In the genomic region with DNA sequence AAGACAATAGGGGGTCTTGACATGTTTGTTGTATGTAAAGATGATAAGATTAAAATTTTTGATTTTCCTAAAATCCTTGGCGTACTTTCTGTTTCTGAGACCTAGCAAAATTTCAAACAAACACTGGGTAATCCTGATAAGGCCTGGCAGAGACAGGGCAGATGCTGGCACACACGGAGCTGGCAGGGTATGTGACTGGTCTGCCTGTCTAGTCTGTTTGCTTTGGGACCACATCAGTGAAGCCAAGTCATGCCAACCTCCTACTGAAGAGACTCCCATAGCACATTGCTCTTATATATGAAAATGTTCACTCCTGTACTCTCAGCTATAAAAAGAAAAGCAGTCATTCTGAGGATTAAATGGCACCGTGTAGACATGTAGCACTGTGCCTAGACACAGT, we compare ENCODE assay signal across 18 cellular contexts. TPM values are rescaled to one million over a fixed set of nuclear protein-coding genes. Genes with fewer than 3 reads are reported as not detected.
DNase-seq lines count a peak whose midpoint lies in the region; ATAC-seq, FAIRE-seq and TF ChIP-seq lines count a peak whose summit lies in the region.
"Had no signal": no experiment of that assay in that cellular context is flagged by ENCODE, and none has a peak within 500 bp of the region (broad histone marks: within the 10 kb centered on the region; RNA-seq: fewer than 3 reads in every experiment).

No MANE protein-coding gene starts in this region.

- H3K4me1 Mint-ChIP-seq in activated T-cell treated with anti-CD3 and anti-CD28 coated beads, Interleukin-2, amount 50 U/mL, for 24 hours (ENCODE audit: low read depth), result no peaks in the 10 kb centered on the region
- peaks cover 0 to 2% (median 1%) of the 10 kb centered on the region in 3 donors for H3K4me1 Mint-ChIP-seq in IgD-negative memory B cell
- H3K4me1 Mint-ChIP-seq in CD4-positive, alpha-beta T cell (ENCODE audit: low read depth), result no peaks in the 10 kb centered on the region

- no peak for TF ChIP-seq CTCF in endothelial cell of umbilical vein (IDR thresholded peaks at IDR 0.05; ENCODE audit: extremely low read depth in 1 of 2, insufficient read depth in 1 of 2, low read depth in 1 of 2, low read length in 2 of 2)
- TF ChIP-seq CTCF in prostate gland (IDR thresholded peaks at IDR 0.05), result no peak
- TF ChIP-seq CTCF in CD4-positive, alpha-beta T cell (IDR thresholded peaks at IDR 0.05), result no peak
- TF ChIP-seq CTCF in lower leg skin (IDR thresholded peaks at IDR 0.05), result no peak

- CTCF ChIA-PET in endothelial cell of umbilical vein (lab: Charles Lee), result no interaction called here
- CTCF ChIA-PET in CD4-positive, alpha-beta T cell (lab: Charles Lee), result no interaction called here

- no peak overlapping the region for H2AFZ ChIP-seq in endothelial cell of umbilical vein (ENCODE audit: low read depth, low read length)

- no peaks in the 10 kb centered on the region for H3K9me1 ChIP-seq in endothelial cell of umbilical vein (replicated peaks; ENCODE audit: control insufficient read depth, extremely low read depth, insufficient read depth, low read length)

- peaks cover 9% of the 10 kb centered on the region for H3K79me2 ChIP-seq in endothelial cell of umbilical vein (ENCODE audit: control insufficient read depth, insufficient read depth, low read length)

- H3K9me3 Mint-ChIP-seq in activated T-cell treated with anti-CD3 and anti-CD28 coated beads, Interleukin-2, amount 50 U/mL, for 24 hours, result no peaks in the 10 kb centered on the region
- no peaks in the 10 kb centered on the region for H3K9me3 Mint-ChIP-seq in IgD-negative memory B cell
- H3K9me3 Mint-ChIP-seq in CD4-positive, alpha-beta T cell, result no peaks in the 10 kb centered on the region

- no peak overlapping the region for H3K4me3 Mint-ChIP-seq in activated T-cell treated with anti-CD3 and anti-CD28 coated beads, Interleukin-2, amount 50 U/mL, for 24 hours
- no peak overlapping the region for H3K4me3 Mint-ChIP-seq in IgD-negative memory B cell
- H3K4me3 Mint-ChIP-seq in CD4-positive, alpha-beta T cell, result no peak overlapping the region

- 36% methylated on average over 3 of the region's 3 CpGs for WGBS in prostate gland
- 77 to 86% methylated on average over 3 of the region's 3 CpGs for WGBS in lower leg skin, 2 donors

- no peak overlapping the region for H3K9ac ChIP-seq in endothelial cell of umbilical vein (replicated peaks; ENCODE audit: extremely low read depth, insufficient read depth, low read length)

- POLR2A ChIA-PET in endothelial cell of umbilical vein (lab: Charles Lee), result no interaction called here
- POLR2A ChIA-PET in CD4-positive, alpha-beta T cell (lab: Charles Lee), result no interaction called here

- dilution Hi-C loops in endothelial cell of umbilical vein (cut with MboI; ENCODE audit: extremely low pct_ligation_motif_present, low sequenced_read_pairs), result no loop called here

- H3K4me1 ChIP-seq in endothelial cell of umbilical vein (ENCODE audit: control insufficient read depth, extremely low read depth, insufficient read depth, low read length), result no peaks in the 10 kb centered on the region
- no peaks in the 10 kb centered on the region for H3K4me1 ChIP-seq in prostate gland (replicated peaks)

- H3K27ac ChIP-seq in endothelial cell of umbilical vein (ENCODE audit: insufficient read depth, low read depth, low read length) (no peak overlapping the region), prostate gland (peak overlapping the region; percentile 8 to 46)
- no peak overlapping the region for H3K27ac ChIP-seq in CD4-positive, alpha-beta T cell (ENCODE audit: low read depth, low read length)
- H3K27ac ChIP-seq: HL-60 had no signal

- DNase-seq in activated T-cell treated with anti-CD3 and anti-CD28 coated beads, Interleukin-2, amount 50 U/mL, for 24 hours, result no peak
- DNase-seq in activated T-cell treated with anti-CD3 and anti-CD28 coated beads, Interleukin-2, amount 50 U/mL, for 1 hour, result no peak
- DNase-seq in endothelial cell of umbilical vein (ENCODE audit: low read depth, low spot score), result no peak
- no peak for DNase-seq in prostate gland (ENCODE audit: low spot score)
- no peak for DNase-seq in CD4-positive, alpha-beta T cell
- DNase-seq in lower leg skin (ENCODE audit: low spot score in 2 of 2), result no peak
- DNase-seq: AML-193, DND-41, GDM1, HCEC 1CT, KBM-7, NCI-H1092, NCI-H1694 treated with DMSO at 0.1 percent for 48 hours, NCI-H69 had no signal

- peak overlapping the region; percentile 67 for H3K27ac Mint-ChIP-seq in activated T-cell treated with anti-CD3 and anti-CD28 coated beads, Interleukin-2, amount 50 U/mL, for 24 hours
- peak overlapping the region in 2 of 3 donors; percentile 4 to 29 for H3K27ac Mint-ChIP-seq in IgD-negative memory B cell
- no peak overlapping the region for H3K27ac Mint-ChIP-seq in CD4-positive, alpha-beta T cell

- H3K27me3 Mint-ChIP-seq in activated T-cell treated with anti-CD3 and anti-CD28 coated beads, Interleukin-2, amount 50 U/mL, for 24 hours, result no peaks in the 10 kb centered on the region
- H3K27me3 Mint-ChIP-seq in IgD-negative memory B cell, result no peaks in the 10 kb centered on the region
- H3K27me3 Mint-ChIP-seq in CD4-positive, alpha-beta T cell, result no peaks in the 10 kb centered on the region

- H3K4me3 ChIP-seq in endothelial cell of umbilical vein (replicated peaks in 1 of 3; ENCODE audit: insufficient read depth in 1 of 3, low read depth in 1 of 3, low read length in 3 of 3) (no peak overlapping the region), prostate gland (no peak overlapping the region), lower leg skin (ENCODE audit: low read depth, poor library complexity, severe bottlenecking) (no peak overlapping the region)

- H3K4me2 ChIP-seq in endothelial cell of umbilical vein (ENCODE audit: insufficient read depth, low read length), result no peak overlapping the region

- TF ChIP-seq POLR2A in endothelial cell of umbilical vein (IDR thresholded peaks at IDR 0.05; ENCODE audit: low read depth, low read length) (peak; percentile 34), prostate gland (IDR thresholded peaks at IDR 0.05) (no peak), lower leg skin (IDR thresholded peaks at IDR 0.05) (no peak)

- H4K20me1 ChIP-seq in endothelial cell of umbilical vein (replicated peaks; ENCODE audit: control insufficient read depth, extremely low read depth, insufficient read depth, low read length), result peaks cover under 1% of the 10 kb centered on the region

- H3K36me3 Mint-ChIP-seq in activated T-cell treated with anti-CD3 and anti-CD28 coated beads, Interleukin-2, amount 50 U/mL, for 24 hours (ENCODE audit: low read depth), result peaks cover 77% of the 10 kb centered on the region
- peaks cover 7% of the 10 kb centered on the region for H3K36me3 Mint-ChIP-seq in IgD-negative memory B cell
- peaks cover 59% of the 10 kb centered on the region for H3K36me3 Mint-ChIP-seq in CD4-positive, alpha-beta T cell (ENCODE audit: low read depth)

- ATAC-seq in CD4-positive, alpha-beta T cell (ENCODE audit: poor library complexity), result no peak
- ATAC-seq in HG03196 (IDR thresholded peaks at IDR 0.05; ENCODE audit: unreplicated experiment), result no peak

- intact Hi-C loops in endothelial cell of umbilical vein (cut with micrococcal nuclease) (no loop called here), prostate gland (cut with DNase I) (no loop called here), lower leg skin (cut with DNase I; ENCODE audit: low total_unique reads) (no loop called here)
- intact Hi-C loops in CD4-positive, alpha-beta T cell (cut with DNase I, micrococcal nuclease), result no loop called here

- FAIRE-seq in endothelial cell of umbilical vein (lab: Jason Lieb, UNC), result no peak
- FAIRE-seq: GM12892 had no signal

- no TSS peak for BruUV-seq in endothelial cell of umbilical vein (replicated peaks; lab: Mats Ljungman, UMichigan)

- H3K36me3 ChIP-seq in endothelial cell of umbilical vein (ENCODE audit: control insufficient read depth in 2 of 2, extremely low read depth in 1 of 2, insufficient read depth in 2 of 2, low read length in 2 of 2), result peaks cover 48 to 59% of the 10 kb centered on the region in 2 experiments
- peaks cover 0 to 15% of the 10 kb centered on the region in 2 donors for H3K36me3 ChIP-seq in prostate gland

- H3K9me3 ChIP-seq in endothelial cell of umbilical vein (replicated peaks; ENCODE audit: control insufficient read depth, insufficient read depth, low read length) (no peaks in the 10 kb centered on the region), prostate gland (no peaks in the 10 kb centered on the region)
- no peaks in the 10 kb centered on the region for H3K9me3 ChIP-seq in CD4-positive, alpha-beta T cell (ENCODE audit: control insufficient read depth, low read length)

- H3K27me3 ChIP-seq in endothelial cell of umbilical vein (ENCODE audit: control insufficient read depth in 2 of 2, insufficient read depth in 2 of 2, low read length in 2 of 2) (no peaks in the 10 kb centered on the region), prostate gland (replicated peaks; ENCODE audit: insufficient read depth) (no peaks in the 10 kb centered on the region)
- no peaks in the 10 kb centered on the region for H3K27me3 ChIP-seq in CD4-positive, alpha-beta T cell (ENCODE audit: control insufficient read depth, insufficient read depth, low read length)

TF ChIP-seq in endothelial cell of umbilical vein, 7 proteins besides CTCF, POLR2A, EP300 and RAD21:
- TF ChIP-seq MYC (IDR thresholded peaks at IDR 0.05; ENCODE audit: low read depth, low read length), result no peak
- TF ChIP-seq POLR2AphosphoS5 (IDR thresholded peaks at IDR 0.05; ENCODE audit: insufficient read depth, low read depth, low read length), result peak; percentile 24
- no peak for TF ChIP-seq EZH2 (IDR thresholded peaks at IDR 0.05; ENCODE audit: borderline replicate concordance, low read depth, low read length, severe bottlenecking)

RNA-seq across cellular contexts. Expression of a gene that starts 14.1 kb away (rescaled TPM):
- polyA plus RNA-seq in IgD-negative memory B cell (111 TPM), endothelial cell of umbilical vein (14.9 and 24.1 TPM in 2 replicates)
- total RNA-seq in endothelial cell of umbilical vein (16.7 and 22.4 TPM in 2 replicates), prostate gland (100 to 1,000 TPM in 1 of 2 donors, 10 to 100 TPM in 1; 40.0 to 109 TPM), lower leg skin (10 to 100 TPM; 27.0 to 55.8 (median 48.2) TPM)
- 21.2 and 21.7 TPM in 2 replicates for polyA plus RNA-seq in endothelial cell of umbilical vein (2011; cell fraction: cytosol; rRNA removed)
- polyA plus RNA-seq in endothelial cell of umbilical vein (2011; cell fraction: nucleus; rRNA removed), result 20.0 and 20.3 TPM in 2 replicates
- polyA plus RNA-seq in endothelial cell of umbilical vein (2012), result 12.7 and 13.1 TPM in 2 replicates
- 34.2 and 34.9 TPM in 2 replicates for polyA minus RNA-seq in endothelial cell of umbilical vein
- 36.0 TPM for polyA minus RNA-seq in endothelial cell of umbilical vein (2011; cell fraction: cytosol; rRNA and poly(A)+ RNA removed)
- 8.1 and 9.1 TPM in 2 replicates for polyA minus RNA-seq in endothelial cell of umbilical vein (2011; cell fraction: nucleus; rRNA and poly(A)+ RNA removed)
- total RNA-seq in CD4-positive, alpha-beta T cell, result 10 to 100 TPM; 17.2 TPM

Comparison
In these comparisons a context has a peak if more than half of its experiments do, and no peak if none do; other contexts are left out.
1. H3K27ac ChIP-seq: peak in prostate gland (2 of 2); none in endothelial cell of umbilical vein (single experiment) and CD4-positive, alpha-beta T cell (single experiment).